24 cellular contexts compared by ENCODE assay signal in genomic region chr7:1535100-1535458, GRCh38. TPM values are rescaled to one million over a fixed set of nuclear protein-coding genes. Genes with fewer than 3 reads are reported as not detected.
DNase-seq lines count a peak whose midpoint lies in the region; ATAC-seq and TF ChIP-seq lines count a peak whose summit lies in the region.
"Had no signal": no experiment of that assay in that cellular context is flagged by ENCODE, and none has a peak within 500 bp of the region (broad histone marks: within the 10 kb centered on the region; RNA-seq: fewer than 3 reads in every experiment).

No MANE protein-coding gene starts in this region.

- intact Hi-C loops in IMR-90 (cut with micrococcal nuclease): loop anchor here (5.0 kb wide), 1 partner anchor 33 kb away; the partner anchor contains the start of gene INTS1
- intact Hi-C loops in dendritic cell treated with granulocyte-macrophage colony-stimulating factor and Interleukin-4, amounts not matched to agents 40 ng/mL and 50 ng/mL, for 4 days (cut with micrococcal nuclease): no loop called here

- ATAC-seq in IMR-90 (ENCODE audit: low read depth) (no peak), lung (ENCODE audit: insufficient read depth, low FRiP score) (no peak), HG03097 (IDR thresholded peaks at IDR 0.05; ENCODE audit: low FRiP score, unreplicated experiment) (no peak)
- ATAC-seq: activated CD8-positive, alpha-beta memory T cell treated with anti-CD3 and anti-CD28 coated beads, Interleukin-2, amount 10 ng/mL, durations not matched to agents 7 days and 5 days; stimulated activated naive CD8-positive, alpha-beta T cell treated with anti-CD3 and anti-CD28 coated beads, Interleukin-15, Interleukin-2, amounts not matched to agents 100 U/mL and 50 U/mL, for 24 hours had no signal

- H2AK5ac ChIP-seq in IMR-90 (ENCODE audit: low read depth, low read length): peak overlapping the region; percentile 79

- no peak overlapping the region for H3K14ac ChIP-seq in IMR-90 (replicated peaks; ENCODE audit: low read depth, low read length)

- no peak overlapping the region for H2BK5ac ChIP-seq in IMR-90 (ENCODE audit: low read depth, low read length, poor library complexity, severe bottlenecking)

- H4K5ac ChIP-seq in IMR-90 (ENCODE audit: low read depth, low read length): no peak overlapping the region

- peaks cover 0 to 60% of the 10 kb centered on the region in 2 experiments; a peak in 2 of 4 replicates for H3K79me1 ChIP-seq in IMR-90 (ENCODE audit: low read depth in 1 of 2, low read length in 2 of 2)

- H3K4me3 ChIP-seq in IMR-90 (ENCODE audit: insufficient read depth, low read depth, low read length): no peak overlapping the region
- H3K4me3 ChIP-seq in lung: no peak overlapping the region
- H3K4me3 ChIP-seq in tibial nerve: no peak overlapping the region
- no peak overlapping the region for H3K4me3 ChIP-seq in MG63

- H4K91ac ChIP-seq in IMR-90 (ENCODE audit: insufficient read depth, low read depth, low read length): no peak overlapping the region

- peak overlapping the region; percentile 32; the same call in 1 of the 2 replicates for H2BK120ac ChIP-seq in IMR-90 (ENCODE audit: low read depth, low read length)

- no peaks in the 10 kb centered on the region for H3K27me3 ChIP-seq in IMR-90 (ENCODE audit: control insufficient read depth, insufficient read depth, low read length)
- no peaks in the 10 kb centered on the region for H3K27me3 ChIP-seq in lung (ENCODE audit: control insufficient read depth, insufficient read depth)
- no peaks in the 10 kb centered on the region for H3K27me3 ChIP-seq in tibial nerve
- no peaks in the 10 kb centered on the region for H3K27me3 ChIP-seq in MG63

- TF ChIP-seq POLR2A in IMR-90 (IDR thresholded peaks at IDR 0.05; ENCODE audit: low read depth, low read length): no peak; the same call in 1 of the 2 replicates
- TF ChIP-seq POLR2A in tibial nerve (IDR thresholded peaks at IDR 0.05): no peak

- H2BK20ac ChIP-seq in IMR-90 (ENCODE audit: low read depth, low read length): no peak overlapping the region

- H3K27ac Mint-ChIP-seq in dendritic cell treated with granulocyte-macrophage colony-stimulating factor and Interleukin-4, amounts not matched to agents 40 ng/mL and 50 ng/mL, for 4 days: peak overlapping the region; percentile 64
- H3K27ac Mint-ChIP-seq in osteocyte (ENCODE audit: unreplicated experiment): no peak overlapping the region
- H3K27ac Mint-ChIP-seq: activated naive CD8-positive, alpha-beta T cell; activated T-helper 1 cell treated with anti-CD3 and anti-CD28 coated beads, Interleukin-12 subunit alpha, Interleukin-12 subunit beta, Interleukin-2, Interleukin-4 antibody, amounts not matched to agents 30 ng/mL and 10 ng/mL and 1 ng/mL, durations not matched to agents 14 hours and 24 hours and 36 hours had no signal

- H3K56ac ChIP-seq in IMR-90 (ENCODE audit: extremely low read depth, insufficient read depth, low read length): no peak overlapping the region

- H3K4me1 Mint-ChIP-seq in dendritic cell treated with granulocyte-macrophage colony-stimulating factor and Interleukin-4, amounts not matched to agents 40 ng/mL and 50 ng/mL, for 4 days (ENCODE audit: low read depth): peaks cover 62% of the 10 kb centered on the region
- H3K4me1 Mint-ChIP-seq in osteocyte (ENCODE audit: unreplicated experiment): peaks cover 61% of the 10 kb centered on the region

- H4K20me1 ChIP-seq in IMR-90 (ENCODE audit: insufficient read depth, low read length): peaks cover 44% of the 10 kb centered on the region

- H3K4me1 ChIP-seq in IMR-90 (ENCODE audit: control insufficient read depth, insufficient read depth, low read length) (peaks cover 41% of the 10 kb centered on the region), lung (ENCODE audit: control insufficient read depth in 2 of 2, insufficient read depth in 2 of 2, low read length in 2 of 2) (peaks cover 7 to 30% of the 10 kb centered on the region in 2 donors), tibial nerve (peaks cover 0 to 72% (median 48%) of the 10 kb centered on the region in 4 donors)

- H3K9me1 ChIP-seq in IMR-90 (ENCODE audit: insufficient read depth, low read length): peaks cover 13% of the 10 kb centered on the region

- no peak overlapping the region for H2AFZ ChIP-seq in IMR-90 (replicated peaks; ENCODE audit: low read length, poor library complexity)
- H2AFZ ChIP-seq: parathyroid adenoma had no signal

- H3K27me3 Mint-ChIP-seq in dendritic cell treated with granulocyte-macrophage colony-stimulating factor and Interleukin-4, amounts not matched to agents 40 ng/mL and 50 ng/mL, for 4 days: no peaks in the 10 kb centered on the region
- H3K27me3 Mint-ChIP-seq in osteocyte (ENCODE audit: unreplicated experiment): no peaks in the 10 kb centered on the region
- H3K27me3 Mint-ChIP-seq: activated CD8-positive, alpha-beta memory T cell treated with anti-CD3 and anti-CD28 coated beads, Interleukin-2, amount 10 ng/mL, durations not matched to agents 7 days and 5 days; activated naive CD8-positive, alpha-beta T cell; naive B cell had no signal

- peak overlapping the region; percentile 57; the same call in 1 of the 2 replicates for H3K4ac ChIP-seq in IMR-90 (ENCODE audit: low read depth, low read length)

- in situ Hi-C loops in IMR-90 (cut with MboI; ENCODE audit: low sequenced_read_pairs): no loop called here

- H3K4me3 Mint-ChIP-seq in dendritic cell treated with granulocyte-macrophage colony-stimulating factor and Interleukin-4, amounts not matched to agents 40 ng/mL and 50 ng/mL, for 4 days: no peak overlapping the region
- no peak overlapping the region for H3K4me3 Mint-ChIP-seq in osteocyte (ENCODE audit: unreplicated experiment)
- H3K4me3 Mint-ChIP-seq: activated CD8-positive, alpha-beta memory T cell treated with anti-CD3 and anti-CD28 coated beads, Interleukin-2, amount 10 ng/mL, durations not matched to agents 7 days and 5 days; activated T-helper 1 cell treated with anti-CD3 and anti-CD28 coated beads, Interleukin-12 subunit alpha, Interleukin-12 subunit beta, Interleukin-2, Interleukin-4 antibody, amounts not matched to agents 30 ng/mL and 10 ng/mL and 1 ng/mL, durations not matched to agents 14 hours and 24 hours and 36 hours had no signal

- no peak for TF ChIP-seq CTCF in IMR-90 (conservative IDR thresholded peaks at IDR 0.05; ENCODE audit: low read depth, low read length)
- TF ChIP-seq CTCF in lung (IDR thresholded peaks at IDR 0.05; ENCODE audit: control extremely low read depth, extremely low read depth): no peak
- no peak for TF ChIP-seq CTCF in tibial nerve (IDR thresholded peaks at IDR 0.05)
- TF ChIP-seq CTCF in osteocyte (IDR thresholded peaks at IDR 0.05): no peak

- no peak overlapping the region for H3K18ac ChIP-seq in IMR-90 (ENCODE audit: low read depth, low read length)

- POLR2A ChIA-PET in IMR-90 (lab: Charles Lee; ENCODE audit: unreplicated experiment): interaction anchor here (0.6 kb wide), 1 partner anchor 533 kb away, joined by 4 read pairs; no protein-coding TSS in a partner anchor

- H3K9me3 ChIP-seq in IMR-90 (ENCODE audit: control insufficient read depth, insufficient read depth, low read length) (no peaks in the 10 kb centered on the region), lung (ENCODE audit: control insufficient read depth in 2 of 2, insufficient read depth in 1 of 2, low read length in 1 of 2) (no peaks in the 10 kb centered on the region), tibial nerve (no peaks in the 10 kb centered on the region), MG63 (no peaks in the 10 kb centered on the region)

- no peak overlapping the region for H2AK9ac ChIP-seq in IMR-90 (replicated peaks; ENCODE audit: low read depth, low read length, poor library complexity)

- TF ChIP-seq EP300 in tibial nerve (IDR thresholded peaks at IDR 0.05): no peak

- DNase-seq in IMR-90 (no peak), lung (ENCODE audit: low spot score) (no peak), tibial nerve (ENCODE audit: low spot score in 2 of 2) (no peak), MG63 (no peak), osteocyte (ENCODE audit: extremely low spot score, unreplicated experiment) (no peak), NCI-H2107 (lab: John Stamatoyannopoulos, UW) (no peak)
- DNase-seq: activated CD4-positive, alpha-beta T cell treated with anti-CD3 and anti-CD28 coated beads for 48 hours; activated CD8-positive, alpha-beta memory T cell treated with anti-CD3 and anti-CD28 coated beads, Interleukin-2, amount 10 ng/mL, durations not matched to agents 7 days and 5 days; COR-L47; MM.1S; naive B cell; NCI-H1694; NCI-H2227 treated with DMSO at 0.1 percent for 48 hours; NCI-H82; OCI-M1; stimulated activated CD4-positive, alpha-beta T cell treated with anti-CD3 and anti-CD28 coated beads, Interleukin-2, amount 100 ng/mL, for 24 hours; stimulated activated naive CD8-positive, alpha-beta T cell treated with anti-CD3 and anti-CD28 coated beads, Interleukin-15, Interleukin-2, amounts not matched to agents 100 U/mL and 50 U/mL, for 24 hours; T-helper 1 cell had no signal

- CTCF ChIA-PET in IMR-90 (lab: Yijun Ruan, JAX): no interaction called here

- H3K23ac ChIP-seq in IMR-90 (ENCODE audit: low read depth, low read length): no peak overlapping the region

- H3K27ac ChIP-seq in IMR-90 (ENCODE audit: insufficient read depth, low read length) (0 out of 2 replicates have a peak overlapping the region, but pooled peaks have one; percentile 12), lung (ENCODE audit: low read depth in 1 of 2, low read length in 1 of 2) (peak overlapping the region; percentile 22 to 66), tibial nerve (peak overlapping the region in 3 of 4 donors; percentile 90 to 100 (median 99))
- H3K27ac ChIP-seq: HL-60, parathyroid adenoma had no signal

- no peaks in the 10 kb centered on the region for H3K9me3 Mint-ChIP-seq in dendritic cell treated with granulocyte-macrophage colony-stimulating factor and Interleukin-4, amounts not matched to agents 40 ng/mL and 50 ng/mL, for 4 days
- no peaks in the 10 kb centered on the region for H3K9me3 Mint-ChIP-seq in osteocyte (ENCODE audit: unreplicated experiment)
- H3K9me3 Mint-ChIP-seq: activated T-helper 1 cell treated with anti-CD3 and anti-CD28 coated beads, Interleukin-12 subunit alpha, Interleukin-12 subunit beta, Interleukin-2, Interleukin-4 antibody, amounts not matched to agents 30 ng/mL and 10 ng/mL and 1 ng/mL, durations not matched to agents 14 hours and 24 hours and 36 hours; naive B cell had no signal

- dilution Hi-C loops in IMR-90 (cut with HindIII; ENCODE audit: low sequenced_read_pairs, unreplicated experiment): no loop called here

- BruUV-seq in IMR-90 (replicated peaks; lab: Mats Ljungman, UMichigan): no TSS peak

- H3K36me3 ChIP-seq in IMR-90 (ENCODE audit: control insufficient read depth, insufficient read depth, low read length) (peaks cover 10% of the 10 kb centered on the region), lung (ENCODE audit: control insufficient read depth in 2 of 2, insufficient read depth in 2 of 2, low read length in 2 of 2) (peaks cover 0 to 18% of the 10 kb centered on the region in 2 donors), tibial nerve (peaks cover 0 to 16% (median 0%) of the 10 kb centered on the region in 3 donors), MG63 (peaks cover 38% of the 10 kb centered on the region)

- H3K9ac ChIP-seq in IMR-90 (ENCODE audit: low read depth, low read length): no peak overlapping the region
- H3K9ac ChIP-seq: parathyroid adenoma had no signal

- H4K8ac ChIP-seq in IMR-90 (ENCODE audit: low read depth in 2 of 2, low read length in 2 of 2): no peak overlapping the region

- H3K4me2 ChIP-seq in IMR-90 (ENCODE audit: low read depth, low read length): no peak overlapping the region

- 50% methylated on average over 2 of the region's 6 CpGs; no CpG with 5 or more reads in 1 of the 2 experiments for WGBS in IMR-90 (ENCODE audit: extremely low coverage in 2 of 2, insufficient read length in 1 of 2), 2 experiments
- WGBS in lung, 2 donors: 64% methylated on average over 6 of the region's 6 CpGs
- 60 to 64% methylated on average over 6 of the region's 6 CpGs for WGBS in tibial nerve, 2 donors

- no peak overlapping the region for H2BK15ac ChIP-seq in IMR-90 (ENCODE audit: low read depth, low read length)

- no peak for TF ChIP-seq RAD21 in IMR-90 (IDR thresholded peaks at IDR 0.05; ENCODE audit: low read length)

- peaks cover 73% of the 10 kb centered on the region for H3K36me3 Mint-ChIP-seq in dendritic cell treated with granulocyte-macrophage colony-stimulating factor and Interleukin-4, amounts not matched to agents 40 ng/mL and 50 ng/mL, for 4 days (ENCODE audit: low read depth)
- H3K36me3 Mint-ChIP-seq in osteocyte (ENCODE audit: unreplicated experiment): peaks cover 2% of the 10 kb centered on the region
- H3K36me3 Mint-ChIP-seq: activated naive CD8-positive, alpha-beta T cell; naive B cell had no signal

RNA-seq across cellular contexts. Expression of gene MAFK, which starts 4.6 kb away (rescaled TPM):
- total RNA-seq in IMR-90 (2012; rRNA removed) (16.4 and 19.2 TPM in 2 replicates), lung (10 to 100 TPM; 17.0 to 58.5 TPM), tibial nerve (100 to 1,000 TPM in 2 of 4 donors, 10 to 100 TPM in 2; 41.3 to 117 (median 74.5) TPM), osteocyte (19.9 and 23.0 TPM in 2 replicates)
- polyA plus RNA-seq in IMR-90 (2012; rRNA removed) (27.1 and 27.9 TPM in 2 replicates), lung (10 to 100 TPM; 54.7 to 76.7 TPM)
- 9.3 and 16.3 TPM in 2 replicates for polyA plus RNA-seq in IMR-90 (2012; cell fraction: cytosol; rRNA removed)
- 216 and 262 TPM in 2 replicates for polyA plus RNA-seq in IMR-90 (2012; cell fraction: nucleus; rRNA removed; ENCODE audit: low replicate concordance)
- 18.7 and 25.3 TPM in 2 replicates for total RNA-seq in MG63 (2014; rRNA removed; shearing (Covaris generic); ENCODE audit: low replicate concordance)

RNA-seq across cellular contexts. Expression of gene TMEM184A, which starts 20.9 kb away (rescaled TPM):
- total RNA-seq in IMR-90 (2012; rRNA removed) (0.28 and 0.36 TPM in 2 replicates), lung (10 to 100 TPM in 1 of 2 donors, 1 to 10 TPM in 1; 1.8 to 11.8 TPM), tibial nerve (1 to 10 TPM in 1 of 4 donors, under 1 TPM in 1, not detected in 2; 0.66 to 2.5 TPM), osteocyte (0.27 and 0.29 TPM in 2 replicates)
- polyA plus RNA-seq in IMR-90 (2012; rRNA removed) (1.9 TPM in 2 replicates), lung (1 to 10 TPM; 6.8 to 9.9 TPM)
- polyA plus RNA-seq in IMR-90 (2012; cell fraction: cytosol; rRNA removed): 0.74 and 1.2 TPM in 2 replicates
- 4.1 and 11.5 TPM in 2 replicates for polyA plus RNA-seq in IMR-90 (2012; cell fraction: nucleus; rRNA removed; ENCODE audit: low replicate concordance)
- not detected in 2 replicates for total RNA-seq in MG63 (2014; rRNA removed; shearing (Covaris generic); ENCODE audit: low replicate concordance)
- total RNA-seq: activated CD8-positive, alpha-beta memory T cell treated with anti-CD3 and anti-CD28 coated beads, Interleukin-2, amount 10 ng/mL, durations not matched to agents 7 days and 5 days had no signal

RNA-seq across cellular contexts. Expression of gene INTS1, which starts 30.9 kb away (rescaled TPM):
- total RNA-seq in IMR-90 (2012; rRNA removed) (9.3 and 10.0 TPM in 2 replicates), lung (100 to 1,000 TPM in 1 of 2 donors, 10 to 100 TPM in 1; 31.2 to 121 TPM), tibial nerve (10 to 100 TPM; 45.7 to 81.6 (median 52.3) TPM), osteocyte (111 and 121 TPM in 2 replicates)
- polyA plus RNA-seq in IMR-90 (2012; rRNA removed) (40.1 and 47.1 TPM in 2 replicates), lung (10 to 100 TPM; 45.8 to 46.2 TPM)
- polyA plus RNA-seq in IMR-90 (2012; cell fraction: cytosol; rRNA removed): 32.2 and 35.8 TPM in 2 replicates
- 80.3 and 296 TPM in 2 replicates for polyA plus RNA-seq in IMR-90 (2012; cell fraction: nucleus; rRNA removed; ENCODE audit: low replicate concordance)
- total RNA-seq in MG63 (2014; rRNA removed; shearing (Covaris generic); ENCODE audit: low replicate concordance): 34.2 and 48.6 TPM in 2 replicates

RNA-seq across cellular contexts. Expression of gene PSMG3, which starts 34.8 kb away (rescaled TPM):
- total RNA-seq in IMR-90 (2012; rRNA removed) (30.6 and 37.3 TPM in 2 replicates), lung (10 to 100 TPM; 10.7 to 30.9 TPM), tibial nerve (10 to 100 TPM; 36.3 to 42.3 (median 39.5) TPM), osteocyte (25.6 and 28.9 TPM in 2 replicates)
- polyA plus RNA-seq in IMR-90 (2012; rRNA removed) (52.5 and 54.1 TPM in 2 replicates), lung (10 to 100 TPM; 52.8 to 86.7 TPM)
- 44.0 and 63.2 TPM in 2 replicates for polyA plus RNA-seq in IMR-90 (2012; cell fraction: cytosol; rRNA removed)
- polyA plus RNA-seq in IMR-90 (2012; cell fraction: nucleus; rRNA removed; ENCODE audit: low replicate concordance): 74.3 and 81.9 TPM in 2 replicates
- total RNA-seq in MG63 (2014; rRNA removed; shearing (Covaris generic); ENCODE audit: low replicate concordance): 37.9 and 95.1 TPM in 2 replicates

Comparison
In these comparisons a context has a peak if more than half of its experiments do, and no peak if none do; other contexts are left out.
1. H3K27ac ChIP-seq: peak in every context shown above with its lines; median percentile 99 in tibial nerve; 44 in lung; 12 in IMR-90.